In the genomic region with DNA sequence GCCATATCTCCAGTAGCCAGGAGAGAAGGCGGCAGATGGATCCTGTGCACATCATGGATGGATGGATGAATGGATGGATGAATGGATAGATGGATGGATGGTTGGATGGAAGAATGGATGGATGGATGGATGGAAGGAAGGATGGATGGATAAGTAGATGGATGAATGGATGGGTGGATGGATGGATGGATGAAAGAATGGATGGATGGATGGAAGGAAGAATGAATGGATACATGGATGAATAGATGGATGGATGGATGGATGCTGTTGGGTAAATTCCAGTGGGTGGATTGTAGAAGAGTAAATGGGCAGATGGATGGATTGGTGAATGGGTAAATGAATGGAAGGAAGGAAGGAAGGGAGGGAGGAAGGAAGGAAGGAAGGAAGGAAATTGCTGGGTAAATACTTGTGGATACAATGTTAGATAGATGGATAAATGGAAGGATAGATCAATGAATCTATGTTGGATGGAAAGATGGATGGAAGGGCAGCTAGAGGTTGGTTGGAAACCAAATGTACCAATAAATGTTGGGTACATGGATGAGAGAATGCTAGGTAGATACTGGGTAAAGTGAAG, we compare ENCODE assay signal across 26 cellular contexts. TPM values are rescaled to one million over a fixed set of nuclear protein-coding genes. Genes with fewer than 3 reads are reported as not detected.
DNase-seq lines count a peak whose midpoint lies in the region; ATAC-seq, FAIRE-seq and TF ChIP-seq lines count a peak whose summit lies in the region.
"Had no signal": no experiment of that assay in that cellular context is flagged by ENCODE, and none has a peak within 500 bp of the region (broad histone marks: within the 10 kb centered on the region; RNA-seq: fewer than 3 reads in every experiment).

No MANE protein-coding gene starts in this region.

- H3K23ac ChIP-seq in IMR-90 (ENCODE audit: low read depth, low read length): no peak overlapping the region

- H3K4me2 ChIP-seq in IMR-90 (ENCODE audit: low read depth, low read length): no peak overlapping the region
- H3K4me2 ChIP-seq: A549; BLaER1 treated with 17β-estradiol and CSF1 and Interleukin-3, amounts not matched to agents 10 nM and 100 nM; GM23338 had no signal

- in situ Hi-C loops in IMR-90 (cut with MboI; ENCODE audit: low sequenced_read_pairs): loop anchor here (5.0 kb wide), 1 partner anchor 294 kb away; no protein-coding TSS in a partner anchor

- no peak overlapping the region for H3K18ac ChIP-seq in IMR-90 (ENCODE audit: low read depth, low read length)

- CTCF ChIA-PET in HEK293 (lab: Yijun Ruan, JAX) (interaction anchor here (13.5 kb wide), 1 partner anchor 59 kb away, joined by 297 read pairs; no protein-coding TSS in a partner anchor), IMR-90 (lab: Yijun Ruan, JAX) (no interaction called here)

- H3K27me3 ChIP-seq in IMR-90 (ENCODE audit: control insufficient read depth, insufficient read depth, low read length) (peaks cover 6% of the 10 kb centered on the region), thoracic aorta (replicated peaks; ENCODE audit: insufficient read depth) (no peaks in the 10 kb centered on the region)
- H3K27me3 ChIP-seq: BLaER1 treated with 17β-estradiol and CSF1 and Interleukin-3, amounts not matched to agents 10 nM and 100 nM had no signal

- 100% methylated on average over 1 of the region's 1 CpG; no CpG with 5 or more reads in 1 of the 2 experiments for WGBS in IMR-90 (ENCODE audit: extremely low coverage in 2 of 2, insufficient read length in 1 of 2), 2 experiments

- H3K14ac ChIP-seq in IMR-90 (replicated peaks; ENCODE audit: low read depth, low read length): no peak overlapping the region

- no peak overlapping the region for H3K56ac ChIP-seq in IMR-90 (ENCODE audit: extremely low read depth, insufficient read depth, low read length)

- H3K27ac ChIP-seq in HEK293 (ENCODE audit: extremely low read depth, low read depth, low read length): no peak overlapping the region
- H3K27ac ChIP-seq in IMR-90 (ENCODE audit: insufficient read depth, low read length): no peak overlapping the region
- peak overlapping the region; percentile 45 to 65 for H3K27ac ChIP-seq in thoracic aorta
- H3K27ac ChIP-seq: A549; BLaER1 treated with 17β-estradiol and CSF1 and Interleukin-3, amounts not matched to agents 10 nM and 100 nM had no signal

- TF ChIP-seq RAD21 in IMR-90 (IDR thresholded peaks at IDR 0.05; ENCODE audit: low read length): no peak

- no peak overlapping the region for H2BK120ac ChIP-seq in IMR-90 (ENCODE audit: low read depth, low read length)

- no peak overlapping the region for H3K4ac ChIP-seq in IMR-90 (ENCODE audit: low read depth, low read length)

- H3K36me3 ChIP-seq in HEK293 (ENCODE audit: control insufficient read depth in 2 of 2, insufficient read depth in 1 of 2, low read length in 2 of 2): no peaks in the 10 kb centered on the region
- peaks cover 9% of the 10 kb centered on the region for H3K36me3 ChIP-seq in IMR-90 (ENCODE audit: control insufficient read depth, insufficient read depth, low read length)
- H3K36me3 ChIP-seq in thoracic aorta: peaks cover 68% of the 10 kb centered on the region
- H3K36me3 ChIP-seq: BE2C had no signal

- H3K4me3 ChIP-seq in HEK293 (ENCODE audit: low read depth, low read length) (no peak overlapping the region), IMR-90 (ENCODE audit: insufficient read depth, low read depth, low read length) (no peak overlapping the region), thoracic aorta (no peak overlapping the region)
- H3K4me3 ChIP-seq: A549; BLaER1 treated with 17β-estradiol and CSF1 and Interleukin-3, amounts not matched to agents 10 nM and 100 nM; GM23338 had no signal

- H3K36me3 Mint-ChIP-seq in activated naive CD4-positive, alpha-beta T cell treated with anti-CD3 and anti-CD28 coated beads, Interleukin-2, amount 50 U/mL, for 72 hours: peaks cover 9 to 12% of the 10 kb centered on the region in 2 donors
- H3K36me3 Mint-ChIP-seq: CD14-positive monocyte had no signal

- H3K79me1 ChIP-seq in IMR-90 (ENCODE audit: low read depth in 1 of 2, low read length in 2 of 2): no peaks in the 10 kb centered on the region

- POLR2A ChIA-PET in HEK293 (lab: Yijun Ruan, JAX): interaction anchor here (0.6 kb wide), 1 partner anchor 368 kb away, joined by 5 read pairs; no protein-coding TSS in a partner anchor
- POLR2A ChIA-PET in IMR-90 (lab: Charles Lee; ENCODE audit: unreplicated experiment): no interaction called here

- no peak overlapping the region for H2AK5ac ChIP-seq in IMR-90 (ENCODE audit: low read depth, low read length)

- no peak overlapping the region for H2BK20ac ChIP-seq in IMR-90 (ENCODE audit: low read depth, low read length)

- H3K9ac ChIP-seq in IMR-90 (ENCODE audit: low read depth, low read length): no peak overlapping the region
- H3K9ac ChIP-seq: BLaER1 treated with 17β-estradiol and CSF1 and Interleukin-3, amounts not matched to agents 10 nM and 100 nM had no signal

- dilution Hi-C loops in IMR-90 (cut with HindIII; ENCODE audit: low sequenced_read_pairs, unreplicated experiment): no loop called here

- no TSS peak for BruUV-seq in IMR-90 (replicated peaks; lab: Mats Ljungman, UMichigan)

- H2AK9ac ChIP-seq in IMR-90 (replicated peaks; ENCODE audit: low read depth, low read length, poor library complexity): no peak overlapping the region

- intact Hi-C loops in IMR-90 (cut with micrococcal nuclease): no loop called here

- H3K9me3 Mint-ChIP-seq in activated naive CD4-positive, alpha-beta T cell treated with anti-CD3 and anti-CD28 coated beads, Interleukin-2, amount 50 U/mL, for 72 hours: peaks cover 5% of the 10 kb centered on the region in 2 donors
- H3K9me3 Mint-ChIP-seq: GM23338 had no signal

- no peak for TF ChIP-seq POLR2A in IMR-90 (IDR thresholded peaks at IDR 0.05; ENCODE audit: low read depth, low read length)

- no peak overlapping the region for H4K91ac ChIP-seq in IMR-90 (ENCODE audit: insufficient read depth, low read depth, low read length)

- DNase-seq in IMR-90 (no peak), thoracic aorta (ENCODE audit: low spot score) (no peak), urothelium cell line (ENCODE audit: low spot score) (no peak), mucosa of gallbladder (ENCODE audit: low spot score) (no peak)
- no peak for DNase-seq in activated naive CD4-positive, alpha-beta T cell treated with anti-CD3 and anti-CD28 coated beads, Interleukin-2, amount 50 U/mL, for 72 hours (ENCODE audit: low spot score in 2 of 2)
- DNase-seq: 8988T; ACHN; AML-193; BE2C; CD4-positive, alpha-beta T cell; CD8-positive, alpha-beta memory T cell; DMS 273 treated with DMSO at 0.1 percent for 48 hours; DMS79; EL; GDM1; H9 had no signal

- H3K4me1 ChIP-seq in HEK293 (ENCODE audit: control insufficient read depth, insufficient read depth, low read length): no peaks in the 10 kb centered on the region
- H3K4me1 ChIP-seq in IMR-90 (ENCODE audit: control insufficient read depth, insufficient read depth, low read length): no peaks in the 10 kb centered on the region
- peaks cover 23 to 91% of the 10 kb centered on the region in 2 donors for H3K4me1 ChIP-seq in thoracic aorta (ENCODE audit: control insufficient read depth in 1 of 2, low read depth in 2 of 2)
- H3K4me1 ChIP-seq: BE2C had no signal

- no peaks in the 10 kb centered on the region for H4K20me1 ChIP-seq in IMR-90 (ENCODE audit: insufficient read depth, low read length)
- H4K20me1 ChIP-seq: BLaER1 treated with 17β-estradiol and CSF1 and Interleukin-3, amounts not matched to agents 10 nM and 100 nM had no signal

- ATAC-seq in IMR-90 (ENCODE audit: low read depth): no peak
- ATAC-seq in thoracic aorta (ENCODE audit: insufficient number of reproducible peaks, low FRiP score, low read depth): no peak
- no peak for ATAC-seq in activated naive CD4-positive, alpha-beta T cell treated with anti-CD3 and anti-CD28 coated beads, Interleukin-2, amount 50 U/mL, for 72 hours
- ATAC-seq in HG02678 (IDR thresholded peaks at IDR 0.05; ENCODE audit: unreplicated experiment): no peak
- ATAC-seq: A549, GM23338 had no signal

- peak; percentile 69 for FAIRE-seq in urothelium cell line (lab: Jason Lieb, UNC)
- FAIRE-seq: A549, D721Med, GM12891, GM18507 had no signal

- H2BK5ac ChIP-seq in IMR-90 (ENCODE audit: low read depth, low read length, poor library complexity, severe bottlenecking): peak overlapping the region; percentile 37

- no peak overlapping the region for H2BK15ac ChIP-seq in IMR-90 (ENCODE audit: low read depth, low read length)

- H4K8ac ChIP-seq in IMR-90 (ENCODE audit: low read depth in 2 of 2, low read length in 2 of 2): no peak overlapping the region

- TF ChIP-seq CTCF in HEK293 (tag by site-specific recombination; IDR thresholded peaks at IDR 0.05): no peak
- TF ChIP-seq CTCF in IMR-90 (conservative IDR thresholded peaks at IDR 0.05; ENCODE audit: low read depth, low read length): no peak
- TF ChIP-seq CTCF in thoracic aorta (IDR thresholded peaks at IDR 0.05): no peak

- H3K9me1 ChIP-seq in IMR-90 (ENCODE audit: insufficient read depth, low read length): no peaks in the 10 kb centered on the region

- H3K27ac Mint-ChIP-seq in activated naive CD4-positive, alpha-beta T cell treated with anti-CD3 and anti-CD28 coated beads, Interleukin-2, amount 50 U/mL, for 72 hours: no peak overlapping the region
- H3K27ac Mint-ChIP-seq: CD14-positive monocyte; CD4-positive, alpha-beta T cell; CD8-positive, alpha-beta memory T cell; GM23338; H9 had no signal

- no peaks in the 10 kb centered on the region for H3K9me3 ChIP-seq in HEK293 (ENCODE audit: control insufficient read depth, insufficient read depth, low read depth, low read length)
- H3K9me3 ChIP-seq in IMR-90 (ENCODE audit: control insufficient read depth, insufficient read depth, low read length): peaks cover 5% of the 10 kb centered on the region
- H3K9me3 ChIP-seq in thoracic aorta: no peaks in the 10 kb centered on the region
- H3K9me3 ChIP-seq: BE2C had no signal

- no peak overlapping the region for H4K5ac ChIP-seq in IMR-90 (ENCODE audit: low read depth, low read length)

- H2AFZ ChIP-seq in IMR-90 (replicated peaks; ENCODE audit: low read length, poor library complexity): no peak overlapping the region
- H2AFZ ChIP-seq: GM23338 had no signal

TF ChIP-seq in HEK293, 187 proteins besides CTCF, POLR2A, EP300 and RAD21 (continues in another document):
- TF ChIP-seq ZBTB17 (tag by site-specific recombination; IDR thresholded peaks at IDR 0.05) (peak; percentile 98), ZNF473 (tag by site-specific recombination; IDR thresholded peaks at IDR 0.05) (0 out of 2 replicates have a peak, but pooled peaks have one; percentile 33)

TF ChIP-seq in IMR-90, 13 proteins besides CTCF, POLR2A, EP300 and RAD21 (continues in another document):
- no peak for TF ChIP-seq FOS (IDR thresholded peaks at IDR 0.05; ENCODE audit: low read depth, low read length)
- no peak for TF ChIP-seq MXI1 (IDR thresholded peaks at IDR 0.05; ENCODE audit: borderline replicate concordance, low read depth, low read length)

RNA-seq across cellular contexts. Expression of gene PTGIS, which starts 19.5 kb away (rescaled TPM):
- total RNA-seq in IMR-90 (2012; rRNA removed): 1.1 and 1.6 TPM in 2 replicates
- 2.4 and 2.6 TPM in 2 replicates for polyA plus RNA-seq in IMR-90 (2012; rRNA removed)
- polyA plus RNA-seq in IMR-90 (2012; cell fraction: cytosol; rRNA removed): 1.3 and 4.5 TPM in 2 replicates
- 1.7 and 2.0 TPM in 2 replicates for polyA plus RNA-seq in IMR-90 (2012; cell fraction: nucleus; rRNA removed; ENCODE audit: low replicate concordance)
- total RNA-seq in thoracic aorta: 100 to 1,000 TPM; 397 to 465 TPM
- 1 to 10 TPM in 1 of 2 donors, under 1 TPM in 1; 0.60 to 1.0 TPM for total RNA-seq in activated naive CD4-positive, alpha-beta T cell treated with anti-CD3 and anti-CD28 coated beads, Interleukin-2, amount 50 U/mL, for 72 hours
- total RNA-seq in mucosa of gallbladder: 101 TPM
- total RNA-seq: CD4-positive, alpha-beta T cell; H4 had no signal
- polyA plus RNA-seq: CD14-positive monocyte had no signal

Comparison
In these comparisons a context has a peak if more than half of its experiments do, and no peak if none do; other contexts are left out.
1. H3K27ac ChIP-seq: peak in thoracic aorta (2 of 2); none in HEK293 (single experiment) and IMR-90 (single experiment).
2. RNA of gene PTGIS, which starts 19.5 kb away (total RNA-seq): 397 to 465 TPM in thoracic aorta and 101 TPM in mucosa of gallbladder (single experiment); 1.1 to 1.6 TPM in IMR-90 and 0.60 to 1.0 TPM in activated naive CD4-positive, alpha-beta T cell treated with anti-CD3 and anti-CD28 coated beads, Interleukin-2, amount 50 U/mL, for 72 hours; every median in the first group is over 10 times any median in the second.